Comparison of ENCODE assay signal across 8 cellular contexts in genomic region chr9:107172160-107172978, GRCh38.
A peak's percentile ranks its signal among the peaks of the same experiment; 100 is the strongest.
DNase-seq lines count a peak whose midpoint lies in the region; ATAC-seq and TF ChIP-seq lines count a peak whose summit lies in the region.

No MANE protein-coding gene starts in this region.

- no peaks in the 10 kb centered on the region for H3K36me3 ChIP-seq in breast epithelium

- TF ChIP-seq POLR2A in breast epithelium (IDR thresholded peaks at IDR 0.05) = no peak

- intact Hi-C loops in breast epithelium (cut with DNase I; ENCODE audit: low total_unique reads) = no loop called here

- peak; percentile 44 for ATAC-seq in GM18520 (IDR thresholded peaks at IDR 0.05; ENCODE audit: unreplicated experiment)
- ATAC-seq in HG03045 (IDR thresholded peaks at IDR 0.05; ENCODE audit: unreplicated experiment) = peak; percentile 64

- no peaks in the 10 kb centered on the region for H3K27me3 ChIP-seq in breast epithelium

- peak; percentile 78 to 91 (median 91) for TF ChIP-seq CTCF in breast epithelium (IDR thresholded peaks at IDR 0.05)

- H3K9me3 ChIP-seq in breast epithelium = no peaks in the 10 kb centered on the region

- peak; percentile 55 for DNase-seq in AG08396 (ENCODE audit: low spot score)
- DNase-seq in NCI-H2081 (lab: John Stamatoyannopoulos, UW) = peak; percentile 80 to 81
- peak; percentile 48 for DNase-seq in UCSD-AML1 (lab: John Stamatoyannopoulos, UW; ENCODE audit: unreplicated experiment)
- DNase-seq in breast epithelium (ENCODE audit: low spot score in 2 of 2) = peak; percentile 62 to 67
- peak; percentile 86 for DNase-seq in islet precursor cell
- DNase-seq in stimulated activated CD4-positive, alpha-beta T cell treated with anti-CD3 and anti-CD28 coated beads, Interleukin-1b, Interleukin-23, amount 100 ng/mL, for 4 hours (ENCODE audit: low read depth in 2 of 2) = peak; percentile 33 to 43

- H3K4me1 ChIP-seq in breast epithelium = no peaks in the 10 kb centered on the region

- no peak overlapping the region for H3K27ac ChIP-seq in breast epithelium

- H3K4me3 ChIP-seq in breast epithelium = no peak overlapping the region
